ENCODE assay signal across 1 cellular context in genomic region chr1:201181726-201182125, GRCh38.
TF ChIP-seq lines count a peak whose summit lies in the region.

No MANE protein-coding gene starts in this region.

TF ChIP-seq in Ishikawa, 13 proteins besides CTCF, POLR2A, EP300 and RAD21 (continued from another document):
- TF ChIP-seq USF1 (IDR thresholded peaks at IDR 0.05) (no peak), YY1 (IDR thresholded peaks at IDR 0.05; ENCODE audit: low read depth) (no peak)
